In the genomic region with DNA sequence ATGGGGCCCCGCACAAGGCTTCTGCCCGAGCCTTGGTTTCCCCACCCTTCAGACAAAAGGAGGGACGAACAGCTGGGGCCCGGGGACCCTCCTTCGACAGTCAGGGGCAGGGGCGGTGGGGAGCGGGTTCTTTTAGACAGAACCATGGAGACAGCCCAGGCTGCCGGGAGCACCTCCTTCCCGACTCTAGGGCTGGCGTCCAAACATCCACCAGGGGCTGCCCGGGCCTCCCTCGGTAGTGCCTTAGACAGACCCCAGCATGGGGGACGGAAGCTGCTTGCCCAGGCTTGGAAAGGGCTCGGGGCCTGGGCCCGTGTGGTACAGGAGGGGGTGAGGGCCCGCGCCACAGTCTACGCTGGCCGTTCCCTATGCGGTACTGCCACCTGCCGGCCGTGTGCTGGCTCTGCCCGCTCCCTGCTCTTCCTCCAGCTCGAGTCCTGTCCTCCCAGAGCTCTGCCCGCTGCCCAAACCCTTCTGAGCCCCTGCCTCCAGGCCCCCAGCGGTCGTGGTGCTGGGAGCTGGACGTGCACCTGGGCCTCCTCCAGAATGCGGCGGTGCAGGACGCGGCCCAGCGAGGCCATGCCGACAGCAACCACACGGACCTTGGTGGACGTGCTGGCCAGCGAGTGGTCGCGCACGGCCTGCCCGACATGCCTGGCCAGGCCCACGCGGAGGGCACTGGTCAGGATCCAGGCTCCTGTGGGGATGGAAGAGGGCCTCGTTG, we compare ENCODE assay signal across 8 cellular contexts. TPM values are rescaled to one million over a fixed set of nuclear protein-coding genes. Genes with fewer than 3 reads are reported as not detected.
DNase-seq lines count a peak whose midpoint lies in the region; ATAC-seq, FAIRE-seq and TF ChIP-seq lines count a peak whose summit lies in the region.

No MANE protein-coding gene starts in this region.

- no peaks in the 10 kb centered on the region for H3F3A ChIP-seq in OCI-LY1 (ENCODE audit: insufficient read depth, low read length)

- TF ChIP-seq CTCF in GM12872 (IDR thresholded peaks at IDR 0.05; ENCODE audit: insufficient read depth, low read depth, low read length) (peak; percentile 90), OCI-LY1 (IDR thresholded peaks at IDR 0.05; ENCODE audit: low read length) (peak; percentile 75)

- H3K79me2 ChIP-seq in OCI-LY1 (ENCODE audit: insufficient read depth, low read length): no peaks in the 10 kb centered on the region

- H3K9me2 ChIP-seq in OCI-LY1 (ENCODE audit: low read depth, low read length): no peaks in the 10 kb centered on the region

- CTCF ChIA-PET in naive thymus-derived CD4-positive, alpha-beta T cell (lab: Charles Lee): interaction anchor here (0.6 to 7.2 kb wide), 21 partner anchors 16 to 269 kb away, joined by 3 to 167 read pairs (median 7); partner anchors contain the start of genes C11orf21, TSPAN32 and TSSC4

- POLR2A ChIA-PET in naive thymus-derived CD4-positive, alpha-beta T cell (lab: Charles Lee): interaction anchor here (0.6 to 3.4 kb wide), 5 partner anchors 20 to 176 kb away, joined by 3 to 20 read pairs (median 4); partner anchors contain the start of genes C11orf21, TSPAN32 and TSSC4

- no peaks in the 10 kb centered on the region for H3K36me3 Mint-ChIP-seq in naive thymus-derived CD4-positive, alpha-beta T cell

- no peaks in the 10 kb centered on the region for H3K27me3 ChIP-seq in OCI-LY1 (ENCODE audit: insufficient read depth, low read length)
- no peaks in the 10 kb centered on the region for H3K27me3 ChIP-seq in naive thymus-derived CD4-positive, alpha-beta T cell (ENCODE audit: control insufficient read depth in 2 of 2, insufficient read depth in 2 of 2, low read length in 2 of 2)

- no peak overlapping the region for H3K9ac ChIP-seq in OCI-LY1 (ENCODE audit: low read length)

- H3K27me3 Mint-ChIP-seq in naive thymus-derived CD4-positive, alpha-beta T cell: no peaks in the 10 kb centered on the region

- no peaks in the 10 kb centered on the region for H3K9me3 ChIP-seq in OCI-LY1 (ENCODE audit: low read length)
- H3K9me3 ChIP-seq in naive thymus-derived CD4-positive, alpha-beta T cell (ENCODE audit: control insufficient read depth in 2 of 3, low read length in 3 of 3): no peaks in the 10 kb centered on the region

- H3K9me3 Mint-ChIP-seq in naive thymus-derived CD4-positive, alpha-beta T cell: no peaks in the 10 kb centered on the region

- no peak overlapping the region for H3K27ac Mint-ChIP-seq in naive thymus-derived CD4-positive, alpha-beta T cell

- no peaks in the 10 kb centered on the region for H3K36me3 ChIP-seq in OCI-LY1 (ENCODE audit: insufficient read depth, low read length)
- H3K36me3 ChIP-seq in naive thymus-derived CD4-positive, alpha-beta T cell (ENCODE audit: control insufficient read depth in 2 of 3, insufficient read depth in 3 of 3, low read length in 3 of 3): no peaks in the 10 kb centered on the region

- peaks cover 0 to 3% (median 2%) of the 10 kb centered on the region in 7 donors for H3K4me1 Mint-ChIP-seq in naive thymus-derived CD4-positive, alpha-beta T cell

- no peaks in the 10 kb centered on the region for H3K4me1 ChIP-seq in OCI-LY1 (ENCODE audit: insufficient read depth, low read length, severe bottlenecking)
- peaks cover 0 to 10% of the 10 kb centered on the region in 2 donors for H3K4me1 ChIP-seq in naive thymus-derived CD4-positive, alpha-beta T cell (ENCODE audit: control insufficient read depth in 2 of 2, insufficient read depth in 2 of 2, low read length in 2 of 2)

- intact Hi-C loops in naive thymus-derived CD4-positive, alpha-beta T cell (cut with micrococcal nuclease): loop anchor here (1.0 kb wide), 6 partner anchors 20 to 254 kb away; partner anchors contain the start of genes TSSC4 (in 2 of the 2) and ASCL2 (in 1 of the 2)

- H3K4me3 ChIP-seq in OCI-LY1 (ENCODE audit: low read depth, low read length, poor library complexity, severe bottlenecking): no peak overlapping the region
- no peak overlapping the region for H3K4me3 ChIP-seq in naive thymus-derived CD4-positive, alpha-beta T cell (ENCODE audit: low read length)

- FAIRE-seq in HTR-8/SVneo (lab: Jason Lieb, UNC): peak; percentile 87

- no peak overlapping the region for H3K27ac ChIP-seq in OCI-LY1 (ENCODE audit: low read depth, low read length, poor library complexity, severe bottlenecking)
- H3K27ac ChIP-seq in naive thymus-derived CD4-positive, alpha-beta T cell (ENCODE audit: low read depth, low read length): no peak overlapping the region

- peak; percentile 90 for DNase-seq in HTR-8/SVneo (ENCODE audit: insufficient read length, low spot score)
- DNase-seq in activated T-cell treated with anti-CD3 and anti-CD28 coated beads for 24 hours (ENCODE audit: low read depth): peak; percentile 52
- peak; percentile 44 to 74 (median 70) for DNase-seq in naive thymus-derived CD4-positive, alpha-beta T cell
- DNase-seq in stimulated activated CD8-positive, alpha-beta memory T cell treated with anti-CD3 and anti-CD28 coated beads, Interleukin-7, amount 100 ng/mL, for 24 hours (ENCODE audit: low read depth): peak; percentile 52

- H2AFZ ChIP-seq in OCI-LY1 (ENCODE audit: low read length): no peak overlapping the region

- no peaks in the 10 kb centered on the region for H4K20me1 ChIP-seq in OCI-LY1 (ENCODE audit: insufficient read depth, low read length)

- no peak overlapping the region for H3K4me2 ChIP-seq in OCI-LY1 (ENCODE audit: low read length)

- ATAC-seq in esophagus mucosa: peak; percentile 88
- ATAC-seq in naive thymus-derived CD4-positive, alpha-beta T cell: peak; percentile 93
- ATAC-seq in HG03432 (IDR thresholded peaks at IDR 0.05; ENCODE audit: unreplicated experiment): no peak

- no peak overlapping the region for H3K4me3 Mint-ChIP-seq in naive thymus-derived CD4-positive, alpha-beta T cell

RNA-seq across cellular contexts. Expression of gene TSSC4, which starts 20.1 kb away (rescaled TPM):
- 36.7 TPM for total RNA-seq in esophagus mucosa
- 10 to 100 TPM; 43.6 to 55.0 (median 50.9) TPM for total RNA-seq in naive thymus-derived CD4-positive, alpha-beta T cell
- polyA plus RNA-seq in naive thymus-derived CD4-positive, alpha-beta T cell: 10 to 100 TPM; 51.7 to 83.7 TPM

RNA-seq across cellular contexts. Expression of gene TRPM5, which starts 23.6 kb away (rescaled TPM):
- total RNA-seq in esophagus mucosa: not detected
- 1 to 10 TPM in 1 of 5 experiments, under 1 TPM in 4; 0.05 to 1.1 (median 0.73) TPM for total RNA-seq in naive thymus-derived CD4-positive, alpha-beta T cell
- polyA plus RNA-seq in naive thymus-derived CD4-positive, alpha-beta T cell: under 1 TPM in 1 of 2 donors, not detected in 1; 0.09 TPM

RNA-seq across cellular contexts. Expression of gene KCNQ1, which starts 24.1 kb away (rescaled TPM):
- 1.6 TPM for total RNA-seq in esophagus mucosa
- total RNA-seq in naive thymus-derived CD4-positive, alpha-beta T cell: 10 to 100 TPM; 14.7 to 46.4 (median 41.4) TPM
- polyA plus RNA-seq in naive thymus-derived CD4-positive, alpha-beta T cell: 10 to 100 TPM; 15.8 to 20.9 TPM

RNA-seq across cellular contexts. Expression of gene CD81, which starts 43.6 kb away (rescaled TPM):
- total RNA-seq in esophagus mucosa: 150 TPM
- total RNA-seq in naive thymus-derived CD4-positive, alpha-beta T cell: 100 to 1,000 TPM in 4 of 5 experiments, 10 to 100 TPM in 1; 97.5 to 173 (median 138) TPM
- polyA plus RNA-seq in naive thymus-derived CD4-positive, alpha-beta T cell: 10 to 100 TPM; 19.0 to 39.6 TPM
